8 cellular contexts compared by ENCODE assay signal in genomic region chr18:59898609-59899297, GRCh38. TPM values are rescaled to one million over a fixed set of nuclear protein-coding genes. Genes with fewer than 3 reads are reported as not detected.
DNase-seq lines count a peak whose midpoint lies in the region; ATAC-seq and TF ChIP-seq lines count a peak whose summit lies in the region.

No MANE protein-coding gene starts in this region.

- peak overlapping the region; percentile 95 to 98 for H3K4me3 Mint-ChIP-seq in stimulated activated naive B cell treated with anti-CD40 and anti-IgM and Interleukin-4, amounts not matched to agents 10 μg/mL and 1 μg/mL and 100 μg/mL, for 72 hours

- 29 to 40% methylated on average over 33 of the region's 33 CpGs for WGBS in heart right ventricle, 2 donors
- WGBS in right cardiac atrium, result 38% methylated on average over 33 of the region's 33 CpGs

- no peaks in the 10 kb centered on the region for H3K27me3 Mint-ChIP-seq in stimulated activated naive B cell treated with anti-CD40 and anti-IgM and Interleukin-4, amounts not matched to agents 10 μg/mL and 1 μg/mL and 100 μg/mL, for 72 hours

- H3K4me3 ChIP-seq in heart right ventricle (peak overlapping the region; percentile 39 to 86 (median 63)), right cardiac atrium (ENCODE audit: low read length) (peak overlapping the region; percentile 71)

- intact Hi-C loops in heart right ventricle (cut with DNase I) (no loop called here), left ventricle myocardium superior (cut with micrococcal nuclease) (no loop called here), right cardiac atrium (cut with DNase I) (no loop called here)

- POLR2A ChIA-PET in HEK293T (lab: Yijun Ruan, JAX), result interaction anchor here (0.9 to 4.7 kb wide), 17 partner anchors 7 to 202 kb away, joined by 3 to 110 read pairs (median 18); partner anchors contain the start of gene CCBE1

- H3K36me3 Mint-ChIP-seq in stimulated activated naive B cell treated with anti-CD40 and anti-IgM and Interleukin-4, amounts not matched to agents 10 μg/mL and 1 μg/mL and 100 μg/mL, for 72 hours, result peaks cover 29 to 31% of the 10 kb centered on the region in 2 donors

- H3K36me3 ChIP-seq in heart right ventricle, result no peaks in the 10 kb centered on the region

- peak overlapping the region; percentile 98 for H3K27ac Mint-ChIP-seq in stimulated activated naive B cell treated with anti-CD40 and anti-IgM and Interleukin-4, amounts not matched to agents 10 μg/mL and 1 μg/mL and 100 μg/mL, for 72 hours

- H3K9me3 ChIP-seq in heart right ventricle (no peaks in the 10 kb centered on the region), right cardiac atrium (ENCODE audit: control insufficient read depth, low read length) (no peaks in the 10 kb centered on the region)

- CTCF ChIA-PET in HEK293T (lab: Yijun Ruan, JAX), result interaction anchor here (0.5 kb wide), 1 partner anchor 815 kb away, joined by 4 read pairs; no protein-coding TSS in a partner anchor

- no peak for TF ChIP-seq CTCF in heart right ventricle (IDR thresholded peaks at IDR 0.05)

- H3K4me1 ChIP-seq in heart right ventricle, result peaks cover 3 to 26% (median 11%) of the 10 kb centered on the region in 9 donors
- no peaks in the 10 kb centered on the region for H3K4me1 ChIP-seq in right cardiac atrium (ENCODE audit: control insufficient read depth, insufficient read depth, low read length)

- no peaks in the 10 kb centered on the region for H3K9me3 Mint-ChIP-seq in stimulated activated naive B cell treated with anti-CD40 and anti-IgM and Interleukin-4, amounts not matched to agents 10 μg/mL and 1 μg/mL and 100 μg/mL, for 72 hours

- DNase-seq in heart right ventricle (no peak), left ventricle myocardium superior (no peak), SW480 (ENCODE audit: low spot score) (peak; percentile 38), right cardiac atrium (no peak), HEK293T (ENCODE audit: extremely low spot score) (no peak), C1 segment of cervical spinal cord (lab: John Stamatoyannopoulos, UW) (no peak)
- DNase-seq in stimulated activated naive B cell treated with anti-CD40 and anti-IgM and Interleukin-4, amounts not matched to agents 10 μg/mL and 1 μg/mL and 100 μg/mL, for 72 hours, result no peak
- no peak for DNase-seq in stimulated activated CD4-positive, alpha-beta T cell treated with anti-CD3 and anti-CD28 coated beads, Interleukin-12 subunit alpha, Interleukin-12 subunit beta, amount 100 ng/mL, for 4 hours

- peaks cover 19 to 32% of the 10 kb centered on the region in 2 donors for H3K4me1 Mint-ChIP-seq in stimulated activated naive B cell treated with anti-CD40 and anti-IgM and Interleukin-4, amounts not matched to agents 10 μg/mL and 1 μg/mL and 100 μg/mL, for 72 hours

- H3K27me3 ChIP-seq in heart right ventricle (peaks cover 0 to 72% (median 37%) of the 10 kb centered on the region in 7 donors), right cardiac atrium (ENCODE audit: control insufficient read depth, insufficient read depth) (no peaks in the 10 kb centered on the region)

- H3K27ac ChIP-seq in heart right ventricle, result peak overlapping the region in 6 of 10 donors; percentile 52 to 90 (median 83)
- no peak overlapping the region for H3K27ac ChIP-seq in right cardiac atrium (ENCODE audit: low read length)

- ATAC-seq in heart right ventricle (no peak), left ventricle myocardium superior (no peak), right cardiac atrium (no peak)
- ATAC-seq in stimulated activated naive B cell treated with anti-CD40 and anti-IgM and Interleukin-4, amounts not matched to agents 10 μg/mL and 1 μg/mL and 100 μg/mL, for 72 hours (replicated peaks), result peak; percentile 14 to 20

TF ChIP-seq in HEK293T, 16 proteins besides CTCF, POLR2A, EP300 and RAD21:
- TF ChIP-seq L3MBTL2 (conservative IDR thresholded peaks at IDR 0.05), result no peak
- TF ChIP-seq FOXK2 (IDR thresholded peaks at IDR 0.05), result no peak
- no peak for TF ChIP-seq CTBP1 (IDR thresholded peaks at IDR 0.05; ENCODE audit: borderline replicate concordance)
- TF ChIP-seq ELF4 (IDR thresholded peaks at IDR 0.05), result no peak
- TF ChIP-seq HDGF (IDR thresholded peaks at IDR 0.05; ENCODE audit: borderline replicate concordance), result no peak
- no peak for TF ChIP-seq LEF1 (IDR thresholded peaks at IDR 0.05; ENCODE audit: borderline replicate concordance)
- TF ChIP-seq TARDBP (IDR thresholded peaks at IDR 0.05), result no peak
- no peak for TF ChIP-seq ZNF384 (IDR thresholded peaks at IDR 0.05)
- TF ChIP-seq FOXA1 (IDR thresholded peaks at IDR 0.05), result no peak
- TF ChIP-seq ARNT (IDR thresholded peaks at IDR 0.05), result no peak
- no peak for TF ChIP-seq FOXM1 (IDR thresholded peaks at IDR 0.05; ENCODE audit: borderline replicate concordance)
- TF ChIP-seq BHLHE40 (IDR thresholded peaks at IDR 0.05; ENCODE audit: borderline replicate concordance), result no peak
- no peak for TF ChIP-seq SUZ12 (IDR thresholded peaks at IDR 0.05)
- TF ChIP-seq, protein P1, sequence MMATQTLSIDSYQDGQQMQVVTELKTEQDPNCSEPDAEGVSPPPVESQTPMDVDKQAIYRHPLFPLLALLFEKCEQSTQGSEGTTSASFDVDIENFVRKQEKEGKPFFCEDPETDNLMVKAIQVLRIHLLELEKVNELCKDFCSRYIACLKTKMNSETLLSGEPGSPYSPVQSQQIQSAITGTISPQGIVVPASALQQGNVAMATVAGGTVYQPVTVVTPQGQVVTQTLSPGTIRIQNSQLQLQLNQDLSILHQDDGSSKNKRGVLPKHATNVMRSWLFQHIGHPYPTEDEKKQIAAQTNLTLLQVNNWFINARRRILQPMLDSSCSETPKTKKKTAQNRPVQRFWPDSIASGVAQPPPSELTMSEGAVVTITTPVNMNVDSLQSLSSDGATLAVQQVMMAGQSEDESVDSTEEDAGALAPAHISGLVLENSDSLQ (IDR thresholded peaks at IDR 0.05), result no peak

RNA-seq across cellular contexts. Expression of gene PMAIP1, which starts 1.0 kb away (rescaled TPM):
- total RNA-seq in heart right ventricle, result 1 to 10 TPM in 1 of 10 donors, under 1 TPM in 6, not detected in 3; 0.18 to 1.8 (median 0.40) TPM
- under 1 TPM; 0.22 to 0.32 TPM for polyA plus RNA-seq in heart right ventricle
- total RNA-seq in left ventricle myocardium superior, result 0.20 TPM
- under 1 TPM in 2 of 4 donors, not detected in 2; 0.22 to 0.24 TPM for total RNA-seq in right cardiac atrium
- polyA plus RNA-seq in right cardiac atrium, result 0.18 TPM

Comparison
In these comparisons a context has a peak if more than half of its experiments do, and no peak if none do; other contexts are left out.
1. ATAC-seq: peak in stimulated activated naive B cell treated with anti-CD40 and anti-IgM and Interleukin-4, amounts not matched to agents 10 μg/mL and 1 μg/mL and 100 μg/mL, for 72 hours (2 of 2); none in heart right ventricle (0 of 8), left ventricle myocardium superior (single experiment) and right cardiac atrium (0 of 2).